8 cellular contexts compared by ENCODE assay signal in genomic region chr4:24471623-24472510, GRCh38.
DNase-seq lines count a peak whose midpoint lies in the region; ATAC-seq and TF ChIP-seq lines count a peak whose summit lies in the region.

No MANE protein-coding gene starts in this region.

- in situ Hi-C loops in gastrocnemius medialis (cut with MboI; ENCODE audit: low sequenced_read_pairs in 4 of 4): loop anchor here in 1 of 4 donors (10.0 kb wide), 1 partner anchor 113 kb away; the partner anchor contains the start of gene DHX15

- peaks cover 12% of the 10 kb centered on the region for H3K4me1 ChIP-seq in hepatocyte (ENCODE audit: insufficient read depth)
- H3K4me1 ChIP-seq in gastrocnemius medialis: peaks cover 10 to 20% of the 10 kb centered on the region in 2 donors

- CTCF ChIA-PET in HEK293T (lab: Yijun Ruan, JAX): interaction anchor here (1.0 kb wide), 1 partner anchor 14 kb away, joined by 3 read pairs; no protein-coding TSS in a partner anchor

- H3K79me2 ChIP-seq in hepatocyte: no peaks in the 10 kb centered on the region

- peak overlapping the region; percentile 89 for H3K4me2 ChIP-seq in hepatocyte

- DNase-seq in AG20443 (ENCODE audit: low spot score): peak; percentile 33
- peak; percentile 25 for DNase-seq in HK-2 (ENCODE audit: unreplicated experiment)
- peak; percentile 20 for DNase-seq in activated naive CD4-positive, alpha-beta T cell treated with anti-CD3 and anti-CD28 coated beads, Interleukin-2, amount 50 U/mL, for 16 hours
- peak; percentile 30 for DNase-seq in hepatocyte (ENCODE audit: low spot score)
- no peak for DNase-seq in gastrocnemius medialis
- no peak for DNase-seq in HEK293T (ENCODE audit: extremely low spot score)

- WGBS in hepatocyte (ENCODE audit: low lambda C conversion rate, missing lambda C conversion rate): 1% methylated on average over 38 of the region's 68 CpGs

- POLR2A ChIA-PET in HEK293T (lab: Yijun Ruan, JAX): interaction anchor here (0.6 to 1.2 kb wide), 3 partner anchors 38 to 113 kb away, joined by 3 to 5 read pairs (median 5); partner anchors contain the start of gene DHX15

- TF ChIP-seq CTCF in hepatocyte (IDR thresholded peaks at IDR 0.05; ENCODE audit: poor library complexity) (peak; percentile 1), gastrocnemius medialis (IDR thresholded peaks at IDR 0.05 in 4 of 5, conservative IDR thresholded peaks at IDR 0.05 in 1 of 5) (no peak)

- H2AFZ ChIP-seq in hepatocyte: peak overlapping the region; percentile 66

- ATAC-seq in gastrocnemius medialis (no peak), HG03439 (IDR thresholded peaks at IDR 0.05; ENCODE audit: unreplicated experiment) (no peak), HG02642 (IDR thresholded peaks at IDR 0.05; ENCODE audit: poor library complexity, unreplicated experiment) (no peak)

- H3K9me2 ChIP-seq in hepatocyte (replicated peaks; ENCODE audit: insufficient read depth): no peaks in the 10 kb centered on the region

- H3K27me3 ChIP-seq in hepatocyte: peaks cover 40% of the 10 kb centered on the region
- peaks cover 0 to 4% (median 3%) of the 10 kb centered on the region in 3 donors for H3K27me3 ChIP-seq in gastrocnemius medialis

- H4K20me1 ChIP-seq in hepatocyte (ENCODE audit: insufficient read depth, poor library complexity, severe bottlenecking): no peaks in the 10 kb centered on the region

- peak overlapping the region; percentile 56 for H3K27ac ChIP-seq in hepatocyte
- peak overlapping the region; percentile 71 to 84 (median 81) for H3K27ac ChIP-seq in gastrocnemius medialis

- no peak for TF ChIP-seq POLR2A in gastrocnemius medialis (IDR thresholded peaks at IDR 0.05)

- H3K9me3 ChIP-seq in hepatocyte (ENCODE audit: low read depth) (no peaks in the 10 kb centered on the region), gastrocnemius medialis (no peaks in the 10 kb centered on the region)

- H3K4me3 ChIP-seq in hepatocyte: peak overlapping the region; percentile 40
- H3K4me3 ChIP-seq in gastrocnemius medialis: peak overlapping the region; percentile 67 to 81 (median 71)

- H3K36me3 ChIP-seq in hepatocyte (replicated peaks; ENCODE audit: insufficient read depth, low read depth): no peaks in the 10 kb centered on the region
- no peaks in the 10 kb centered on the region for H3K36me3 ChIP-seq in gastrocnemius medialis

- intact Hi-C loops in gastrocnemius medialis (cut with DNase I; ENCODE audit: low total_unique reads): loop anchor here (1.0 to 5.0 kb wide), 3 partner anchors 112 to 1100 kb away; partner anchors contain the start of genes DHX15 and PI4K2B

TF ChIP-seq in HEK293T, 16 proteins besides CTCF, POLR2A, EP300 and RAD21:
- no peak for TF ChIP-seq CTBP1 (IDR thresholded peaks at IDR 0.05; ENCODE audit: borderline replicate concordance)
TF ChIP-seq in HEK293T: peak in this region for 0.

Comparison
In these comparisons a context has a peak if more than half of its experiments do, and no peak if none do; other contexts are left out.
1. DNase-seq: peak in AG20443 (single experiment), HK-2 (single experiment), activated naive CD4-positive, alpha-beta T cell treated with anti-CD3 and anti-CD28 coated beads, Interleukin-2, amount 50 U/mL, for 16 hours (single experiment) and hepatocyte (single experiment); none in gastrocnemius medialis (0 of 2) and HEK293T (single experiment).